Comparison of ENCODE assay signal across 15 cellular contexts in the genomic region with DNA sequence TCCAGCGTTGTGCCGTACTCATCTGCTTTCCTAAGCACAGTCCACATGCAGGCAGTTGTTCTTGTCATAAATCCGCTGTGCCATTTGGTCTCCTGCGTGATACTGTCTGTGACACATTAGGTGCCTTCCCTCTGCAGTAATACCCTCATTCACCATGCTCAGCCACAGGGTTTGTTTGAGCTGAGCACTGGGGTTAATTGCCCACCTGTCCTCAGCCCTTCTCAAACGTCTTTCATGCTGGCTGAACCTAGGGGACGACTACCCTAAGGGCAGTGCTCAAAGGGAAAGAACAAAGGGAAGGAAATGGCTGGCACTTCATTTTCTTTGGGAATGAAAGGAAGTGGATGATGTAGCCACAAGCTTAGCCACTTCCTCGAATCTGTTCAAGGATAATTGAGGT.
DNase-seq lines count a peak whose midpoint lies in the region; ATAC-seq and TF ChIP-seq lines count a peak whose summit lies in the region.
"Had no signal": no experiment of that assay in that cellular context is flagged by ENCODE, and none has a peak within 500 bp of the region (broad histone marks: within the 10 kb centered on the region; RNA-seq: fewer than 3 reads in every experiment).

No MANE protein-coding gene starts in this region.

- peaks cover 5% of the 10 kb centered on the region; the same call in 1 of the 2 replicates for H3K9me2 ChIP-seq in GM23338 (ENCODE audit: insufficient read depth)

- no peak for TF ChIP-seq POLR2A in uterus (IDR thresholded peaks at IDR 0.05)

- H4K20me1 ChIP-seq in GM23338 (replicated peaks; ENCODE audit: insufficient read depth) = no peaks in the 10 kb centered on the region

- H3K4me2 ChIP-seq in GM23338 = peak overlapping the region; percentile 44

- H3K4me1 Mint-ChIP-seq in GM23338 (peaks cover 30% of the 10 kb centered on the region), nephron progenitor cell (peaks cover 34% of the 10 kb centered on the region)
- H3K4me1 Mint-ChIP-seq: activated naive CD8-positive, alpha-beta T cell treated with anti-CD3 and anti-CD28 coated beads for 36 hours; B cell; stimulated activated naive CD8-positive, alpha-beta T cell treated with anti-CD3 and anti-CD28 coated beads, Interleukin-15, amount 100 ng/mL, for 72 hours had no signal

- 0 out of 2 replicates have a peak, but pooled peaks cover 5% of the 10 kb centered on the region for H3F3A ChIP-seq in GM23338 (replicated peaks; ENCODE audit: low read depth)

- DNase-seq in GM23338 (ENCODE audit: low spot score) (peak; percentile 71), NCI-H2029 treated with DMSO at 0.1 percent for 48 hours (lab: John Stamatoyannopoulos, UW) (peak; percentile 68), WERI-Rb-1 (peak; percentile 69), nephron progenitor cell (no peak), foreskin melanocyte (no peak), GM10266 (ENCODE audit: extremely low spot score) (no peak), uterus (no peak), epidermal melanocyte (ENCODE audit: insufficient read length, low spot score) (no peak)
- DNase-seq: activated CD8-positive, alpha-beta memory T cell treated with anti-CD3 and anti-CD28 coated beads, Interleukin-2, amount 50 U/mL, for 48 hours; activated naive CD8-positive, alpha-beta T cell treated with anti-CD3 and anti-CD28 coated beads for 36 hours; NCI-H446 treated with DMSO at 0.1 percent for 48 hours; right lobe of liver; SIG-M5; stimulated activated naive CD8-positive, alpha-beta T cell treated with anti-CD3 and anti-CD28 coated beads, Interleukin-15, amount 100 ng/mL, for 72 hours had no signal

- H3K27ac Mint-ChIP-seq in GM23338 (peak overlapping the region; percentile 84; the same call in 1 of the 2 replicates), nephron progenitor cell (peak overlapping the region; percentile 77)
- H3K27ac Mint-ChIP-seq: activated naive CD8-positive, alpha-beta T cell treated with anti-CD3 and anti-CD28 coated beads for 36 hours; B cell; stimulated activated naive CD8-positive, alpha-beta T cell treated with anti-CD3 and anti-CD28 coated beads, Interleukin-15, amount 100 ng/mL, for 72 hours had no signal

- H3K4me3 ChIP-seq in GM23338 (no peak overlapping the region; the same call in 1 of the 2 replicates), WERI-Rb-1 (ENCODE audit: low read depth, low read length) (peak overlapping the region; percentile 1; the same call in 1 of the 2 replicates), uterus (no peak overlapping the region)
- H3K4me3 ChIP-seq: right lobe of liver had no signal

- H3K36me3 ChIP-seq in GM23338 (ENCODE audit: insufficient read depth) = no peaks in the 10 kb centered on the region
- no peaks in the 10 kb centered on the region for H3K36me3 ChIP-seq in WERI-Rb-1
- H3K36me3 ChIP-seq in uterus = no peaks in the 10 kb centered on the region
- H3K36me3 ChIP-seq: right lobe of liver had no signal

- 0 out of 3 replicates have a peak overlapping the region, but pooled peaks have one; percentile 10 for H3K4me3 Mint-ChIP-seq in GM23338
- H3K4me3 Mint-ChIP-seq in nephron progenitor cell = peak overlapping the region; percentile 58
- H3K4me3 Mint-ChIP-seq: activated naive CD8-positive, alpha-beta T cell treated with anti-CD3 and anti-CD28 coated beads for 36 hours; B cell; stimulated activated naive CD8-positive, alpha-beta T cell treated with anti-CD3 and anti-CD28 coated beads, Interleukin-15, amount 100 ng/mL, for 72 hours had no signal

- peaks cover 5% of the 10 kb centered on the region for H3K27me3 Mint-ChIP-seq in GM23338 (ENCODE audit: insufficient read depth, low read depth, poor library complexity)
- H3K27me3 Mint-ChIP-seq in nephron progenitor cell (ENCODE audit: low read depth, poor library complexity) = peaks cover 3% of the 10 kb centered on the region
- H3K27me3 Mint-ChIP-seq: stimulated activated naive CD8-positive, alpha-beta T cell treated with anti-CD3 and anti-CD28 coated beads, Interleukin-15, amount 100 ng/mL, for 72 hours had no signal

- intact Hi-C loops in uterus (cut with DNase I; ENCODE audit: low total_unique reads) = no loop called here

- H3K4me1 ChIP-seq in GM23338 (ENCODE audit: insufficient read depth) (peaks cover 21% of the 10 kb centered on the region), uterus (no peaks in the 10 kb centered on the region)
- H3K4me1 ChIP-seq: right lobe of liver had no signal

- no peaks in the 10 kb centered on the region for H3K79me2 ChIP-seq in GM23338 (replicated peaks; ENCODE audit: insufficient read depth)

- no peak overlapping the region for H3K27ac ChIP-seq in GM23338 (ENCODE audit: low read depth)
- H3K27ac ChIP-seq in WERI-Rb-1 = peak overlapping the region; percentile 44
- H3K27ac ChIP-seq in uterus = no peak overlapping the region
- H3K27ac ChIP-seq: right lobe of liver had no signal

- TF ChIP-seq CTCF in GM23338 (conservative IDR thresholded peaks at IDR 0.05; ENCODE audit: low read depth in 2 of 2) (no peak), WERI-Rb-1 (IDR thresholded peaks at IDR 0.05; ENCODE audit: low read depth, low read length) (no peak), nephron progenitor cell (IDR thresholded peaks at IDR 0.05) (no peak), GM10266 (IDR thresholded peaks at IDR 0.05; ENCODE audit: control insufficient read depth, insufficient read depth, low read depth, missing control alignments) (no peak), uterus (IDR thresholded peaks at IDR 0.05) (no peak)

- H3K9me3 ChIP-seq in WERI-Rb-1 (ENCODE audit: severe bottlenecking) (no peaks in the 10 kb centered on the region), uterus (no peaks in the 10 kb centered on the region)
- H3K9me3 ChIP-seq: right lobe of liver had no signal

- H3K36me3 Mint-ChIP-seq in GM23338 (ENCODE audit: low read depth) = peaks cover 7% of the 10 kb centered on the region
- H3K36me3 Mint-ChIP-seq in nephron progenitor cell (ENCODE audit: low read depth) = no peaks in the 10 kb centered on the region
- H3K36me3 Mint-ChIP-seq: activated naive CD8-positive, alpha-beta T cell treated with anti-CD3 and anti-CD28 coated beads for 36 hours had no signal

- no peak overlapping the region for H2AFZ ChIP-seq in GM23338

- no peaks in the 10 kb centered on the region for H3K27me3 ChIP-seq in GM23338 (ENCODE audit: insufficient read depth)
- no peaks in the 10 kb centered on the region for H3K27me3 ChIP-seq in WERI-Rb-1 (ENCODE audit: insufficient read depth, low read depth, severe bottlenecking)
- H3K27me3 ChIP-seq in uterus = no peaks in the 10 kb centered on the region
- H3K27me3 ChIP-seq: right lobe of liver had no signal

- peaks cover 6% of the 10 kb centered on the region; the same call in 2 of the 3 replicates for H3K9me3 Mint-ChIP-seq in GM23338
- peaks cover 5% of the 10 kb centered on the region for H3K9me3 Mint-ChIP-seq in nephron progenitor cell
- H3K9me3 Mint-ChIP-seq: activated naive CD8-positive, alpha-beta T cell treated with anti-CD3 and anti-CD28 coated beads for 36 hours; stimulated activated naive CD8-positive, alpha-beta T cell treated with anti-CD3 and anti-CD28 coated beads, Interleukin-15, amount 100 ng/mL, for 72 hours had no signal

- peak; percentile 93 for ATAC-seq in GM23338
- ATAC-seq: right lobe of liver; stimulated activated naive CD8-positive, alpha-beta T cell treated with anti-CD3 and anti-CD28 coated beads, Interleukin-15, amount 100 ng/mL, for 72 hours had no signal

TF ChIP-seq in GM23338, 12 proteins besides CTCF, POLR2A, EP300 and RAD21:
- TF ChIP-seq EZH2 (IDR thresholded peaks at IDR 0.05; ENCODE audit: low read depth, unreplicated experiment) (no peak), STAT1 (IDR thresholded peaks at IDR 0.05; ENCODE audit: unreplicated experiment) (no peak), ZNF114 (CRISPR knock-in tag; IDR thresholded peaks at IDR 0.05) (no peak), NANOG (IDR thresholded peaks at IDR 0.05; ENCODE audit: borderline replicate concordance) (peak; percentile 94), POLR2AphosphoS5 (IDR thresholded peaks at IDR 0.05; ENCODE audit: low read depth) (no peak)
- TF ChIP-seq, protein P1, sequence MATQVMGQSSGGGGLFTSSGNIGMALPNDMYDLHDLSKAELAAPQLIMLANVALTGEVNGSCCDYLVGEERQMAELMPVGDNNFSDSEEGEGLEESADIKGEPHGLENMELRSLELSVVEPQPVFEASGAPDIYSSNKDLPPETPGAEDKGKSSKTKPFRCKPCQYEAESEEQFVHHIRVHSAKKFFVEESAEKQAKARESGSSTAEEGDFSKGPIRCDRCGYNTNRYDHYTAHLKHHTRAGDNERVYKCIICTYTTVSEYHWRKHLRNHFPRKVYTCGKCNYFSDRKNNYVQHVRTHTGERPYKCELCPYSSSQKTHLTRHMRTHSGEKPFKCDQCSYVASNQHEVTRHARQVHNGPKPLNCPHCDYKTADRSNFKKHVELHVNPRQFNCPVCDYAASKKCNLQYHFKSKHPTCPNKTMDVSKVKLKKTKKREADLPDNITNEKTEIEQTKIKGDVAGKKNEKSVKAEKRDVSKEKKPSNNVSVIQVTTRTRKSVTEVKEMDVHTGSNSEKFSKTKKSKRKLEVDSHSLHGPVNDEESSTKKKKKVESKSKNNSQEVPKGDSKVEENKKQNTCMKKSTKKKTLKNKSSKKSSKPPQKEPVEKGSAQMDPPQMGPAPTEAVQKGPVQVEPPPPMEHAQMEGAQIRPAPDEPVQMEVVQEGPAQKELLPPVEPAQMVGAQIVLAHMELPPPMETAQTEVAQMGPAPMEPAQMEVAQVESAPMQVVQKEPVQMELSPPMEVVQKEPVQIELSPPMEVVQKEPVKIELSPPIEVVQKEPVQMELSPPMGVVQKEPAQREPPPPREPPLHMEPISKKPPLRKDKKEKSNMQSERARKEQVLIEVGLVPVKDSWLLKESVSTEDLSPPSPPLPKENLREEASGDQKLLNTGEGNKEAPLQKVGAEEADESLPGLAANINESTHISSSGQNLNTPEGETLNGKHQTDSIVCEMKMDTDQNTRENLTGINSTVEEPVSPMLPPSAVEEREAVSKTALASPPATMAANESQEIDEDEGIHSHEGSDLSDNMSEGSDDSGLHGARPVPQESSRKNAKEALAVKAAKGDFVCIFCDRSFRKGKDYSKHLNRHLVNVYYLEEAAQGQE (IDR thresholded peaks at IDR 0.05; ENCODE audit: unreplicated experiment) = no peak
- TF ChIP-seq, protein P2, sequence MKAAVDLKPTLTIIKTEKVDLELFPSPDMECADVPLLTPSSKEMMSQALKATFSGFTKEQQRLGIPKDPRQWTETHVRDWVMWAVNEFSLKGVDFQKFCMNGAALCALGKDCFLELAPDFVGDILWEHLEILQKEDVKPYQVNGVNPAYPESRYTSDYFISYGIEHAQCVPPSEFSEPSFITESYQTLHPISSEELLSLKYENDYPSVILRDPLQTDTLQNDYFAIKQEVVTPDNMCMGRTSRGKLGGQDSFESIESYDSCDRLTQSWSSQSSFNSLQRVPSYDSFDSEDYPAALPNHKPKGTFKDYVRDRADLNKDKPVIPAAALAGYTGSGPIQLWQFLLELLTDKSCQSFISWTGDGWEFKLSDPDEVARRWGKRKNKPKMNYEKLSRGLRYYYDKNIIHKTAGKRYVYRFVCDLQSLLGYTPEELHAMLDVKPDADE (IDR thresholded peaks at IDR 0.05) = peak; percentile 78

Comparison
In these comparisons a context has a peak if more than half of its experiments do, and no peak if none do; other contexts are left out.
1. DNase-seq: peak in GM23338 (single experiment), NCI-H2029 treated with DMSO at 0.1 percent for 48 hours (single experiment) and WERI-Rb-1 (single experiment); none in nephron progenitor cell (single experiment), foreskin melanocyte (single experiment), GM10266 (single experiment), uterus (0 of 2) and epidermal melanocyte (single experiment).